In genomic region chr11:68424981-68425865, GRCh38 we compare ENCODE assay signal across 19 cellular contexts.
"Had no signal": no experiment of that assay in that cellular context is flagged by ENCODE, and none has a peak within 500 bp of the region (broad histone marks: within the 10 kb centered on the region; RNA-seq: fewer than 3 reads in every experiment).

No MANE protein-coding gene starts in this region.

- DNase-seq: IMR-90, Karpas-422, KG1, MG63, NCI-H1092 treated with DMSO at 0.1 percent for 48 hours, NCI-H1436, NCI-H187, NCI-H2081, NCI-H2107, NCI-H2227 treated with DMSO at 0.1 percent for 48 hours, NCI-H524, NCI-H526 treated with DMSO at 0.1 percent for 48 hours, NCI-H748 treated with DMSO at 0.1 percent for 48 hours, Right ventricle myocardium superior, RPMI8226, SIG-M5 had no signal

- FAIRE-seq: RCC 7860 had no signal

- H3K4me1 ChIP-seq: SJSA1 had no signal

- H3K27me3 ChIP-seq: MG63, SJSA1 had no signal

- H3K27ac ChIP-seq: SJSA1, SK-N-MC had no signal

- H3K4me3 ChIP-seq: MG63, SJSA1, SK-N-MC had no signal
